In genomic region chr12:57546438-57547365, GRCh38 we compare ENCODE assay signal across 8 cellular contexts. TPM values are rescaled to one million over a fixed set of nuclear protein-coding genes. Genes with fewer than 3 reads are reported as not detected.
A peak's percentile ranks its signal among the peaks of the same experiment; 100 is the strongest.
DNase-seq lines count a peak whose midpoint lies in the region; ATAC-seq, FAIRE-seq and TF ChIP-seq lines count a peak whose summit lies in the region.

TSS of gene DCTN2 (minus strand) at chr12:57547192. CDS start at chr12:57547063, 129 bp downstream.

- BruUV-seq in endothelial cell of umbilical vein (replicated peaks; lab: Mats Ljungman, UMichigan) = TSS peak; percentile 45

- intact Hi-C loops in endothelial cell of umbilical vein (cut with micrococcal nuclease) = loop anchor here (1.0 to 5.0 kb wide), 3 partner anchors 26 to 146 kb away; partner anchors contain the start of genes DDIT3, MARS1 and OS9

- H3K27ac ChIP-seq in OCI-LY3 (ENCODE audit: low read length) (peak within 1 kb of the TSS; percentile 18; the same call in 1 of the 2 replicates), endothelial cell of umbilical vein (ENCODE audit: insufficient read depth, low read depth, low read length) (peak within 1 kb of the TSS; percentile 77)

- DNase-seq in DMS 273 (lab: John Stamatoyannopoulos, UW; ENCODE audit: unreplicated experiment) (peak; percentile 97), HuH-7 (ENCODE audit: low spot score) (peak; percentile 98), endothelial cell of umbilical vein (ENCODE audit: low read depth, low spot score) (peak; percentile 96), middle frontal gyrus (ENCODE audit: extremely low spot score, low spot score) (peak; percentile 95)
- peak; percentile 91 for DNase-seq in activated CD8-positive, alpha-beta memory T cell treated with anti-CD3 and anti-CD28 coated beads, Interleukin-2, amount 50 U/mL, for 48 hours
- peak; percentile 84 to 90 for DNase-seq in stimulated activated CD8-positive, alpha-beta memory T cell treated with anti-CD3 and anti-CD28 coated beads, Interleukin-2, amount 100 ng/mL, for 48 hours (ENCODE audit: low read depth in 2 of 2)

- peak; percentile 100 for FAIRE-seq in endothelial cell of umbilical vein (lab: Jason Lieb, UNC)

- CTCF ChIA-PET in endothelial cell of umbilical vein (lab: Charles Lee) = interaction anchor here (0.8 to 2.2 kb wide), 7 partner anchors 9 to 88 kb away, joined by 3 to 12 read pairs (median 4); partner anchors contain the start of gene B4GALNT1

- H3K36me3 ChIP-seq in OCI-LY3 (replicated peaks; ENCODE audit: low read depth, low read length) (peaks cover under 1% of the 10 kb centered on the region), endothelial cell of umbilical vein (ENCODE audit: control insufficient read depth in 2 of 2, extremely low read depth in 1 of 2, insufficient read depth in 2 of 2, low read length in 2 of 2) (no peaks in the 10 kb centered on the region)

- no peaks in the 10 kb centered on the region for H3K9me1 ChIP-seq in endothelial cell of umbilical vein (replicated peaks; ENCODE audit: control insufficient read depth, extremely low read depth, insufficient read depth, low read length)

- peak within 1 kb of the TSS; percentile 94 for H3K9ac ChIP-seq in OCI-LY3 (ENCODE audit: low read length)
- H3K9ac ChIP-seq in endothelial cell of umbilical vein (replicated peaks; ENCODE audit: extremely low read depth, insufficient read depth, low read length) = peak within 1 kb of the TSS; percentile 96

- H3K4me2 ChIP-seq in OCI-LY3 (ENCODE audit: low read length) = peak within 1 kb of the TSS; percentile 97
- peak within 1 kb of the TSS; percentile 80 for H3K4me2 ChIP-seq in endothelial cell of umbilical vein (ENCODE audit: insufficient read depth, low read length)

- POLR2A ChIA-PET in endothelial cell of umbilical vein (lab: Charles Lee) = interaction anchor here (1.0 kb wide), 1 partner anchor 23 kb away, joined by 8 read pairs; no protein-coding TSS in a partner anchor

- no peaks in the 10 kb centered on the region for H3K9me3 ChIP-seq in OCI-LY3 (ENCODE audit: insufficient read depth, low read length)
- H3K9me3 ChIP-seq in endothelial cell of umbilical vein (replicated peaks; ENCODE audit: control insufficient read depth, insufficient read depth, low read length) = no peaks in the 10 kb centered on the region

- H3K4me3 ChIP-seq in OCI-LY3 (ENCODE audit: low read length) (peak within 1 kb of the TSS; percentile 95), endothelial cell of umbilical vein (replicated peaks in 1 of 3; ENCODE audit: insufficient read depth in 1 of 3, low read depth in 1 of 3, low read length in 3 of 3) (peak within 1 kb of the TSS; percentile 80 to 94 (median 82))

- dilution Hi-C loops in endothelial cell of umbilical vein (cut with MboI; ENCODE audit: extremely low pct_ligation_motif_present, low sequenced_read_pairs) = no loop called here

- H3K27me3 ChIP-seq in OCI-LY3 (ENCODE audit: low read depth, low read length) (no peaks in the 10 kb centered on the region), endothelial cell of umbilical vein (ENCODE audit: control insufficient read depth in 2 of 2, insufficient read depth in 2 of 2, low read length in 2 of 2) (peaks cover 27 to 37% of the 10 kb centered on the region in 2 experiments)

- H4K20me1 ChIP-seq in OCI-LY3 (ENCODE audit: insufficient read depth, low read length) (no peaks in the 10 kb centered on the region), endothelial cell of umbilical vein (replicated peaks; ENCODE audit: control insufficient read depth, extremely low read depth, insufficient read depth, low read length) (no peaks in the 10 kb centered on the region)

- peak; percentile 99 for ATAC-seq in GM21515 (IDR thresholded peaks at IDR 0.05; ENCODE audit: unreplicated experiment)

- H3K4me1 ChIP-seq in OCI-LY3 (ENCODE audit: low read length) (peaks cover 17% of the 10 kb centered on the region), endothelial cell of umbilical vein (ENCODE audit: control insufficient read depth, extremely low read depth, insufficient read depth, low read length) (peaks cover 18% of the 10 kb centered on the region)

- no peak; the same call in 1 of the 2 replicates for TF ChIP-seq CTCF in OCI-LY3 (IDR thresholded peaks at IDR 0.05; ENCODE audit: low read depth, low read length)
- no peak for TF ChIP-seq CTCF in endothelial cell of umbilical vein (IDR thresholded peaks at IDR 0.05; ENCODE audit: extremely low read depth in 1 of 2, insufficient read depth in 1 of 2, low read depth in 1 of 2, low read length in 2 of 2)

- peak within 1 kb of the TSS; percentile 98 for H2AFZ ChIP-seq in OCI-LY3 (ENCODE audit: low read depth, low read length)
- peak within 1 kb of the TSS; percentile 49 for H2AFZ ChIP-seq in endothelial cell of umbilical vein (ENCODE audit: low read depth, low read length)

- H3K79me2 ChIP-seq in OCI-LY3 (ENCODE audit: low read length) = peaks cover 17% of the 10 kb centered on the region
- H3K79me2 ChIP-seq in endothelial cell of umbilical vein (ENCODE audit: control insufficient read depth, insufficient read depth, low read length) = peaks cover 25% of the 10 kb centered on the region

- TF ChIP-seq POLR2A in endothelial cell of umbilical vein (IDR thresholded peaks at IDR 0.05; ENCODE audit: low read depth, low read length) = no peak

TF ChIP-seq in endothelial cell of umbilical vein, 7 proteins besides CTCF, POLR2A, EP300 and RAD21:
- no peak for TF ChIP-seq MYC (IDR thresholded peaks at IDR 0.05; ENCODE audit: low read depth, low read length)
- peak; percentile 67 for TF ChIP-seq POLR2AphosphoS5 (IDR thresholded peaks at IDR 0.05; ENCODE audit: insufficient read depth, low read depth, low read length)
- no peak for TF ChIP-seq GATA2 (IDR thresholded peaks at IDR 0.05; ENCODE audit: insufficient read depth, insufficient read length, low read depth, low read length)
- no peak for TF ChIP-seq MAX (IDR thresholded peaks at IDR 0.05; ENCODE audit: insufficient read depth, insufficient read length)
- TF ChIP-seq FOS (IDR thresholded peaks at IDR 0.05; ENCODE audit: borderline replicate concordance, insufficient read depth, low read length) = no peak
- TF ChIP-seq JUN (IDR thresholded peaks at IDR 0.05; ENCODE audit: borderline replicate concordance, insufficient read depth, insufficient read length, low read depth) = peak; percentile 53
- TF ChIP-seq EZH2 (IDR thresholded peaks at IDR 0.05; ENCODE audit: borderline replicate concordance, low read depth, low read length, severe bottlenecking) = no peak

RNA-seq across cellular contexts. Expression of gene DCTN2, which starts in this region (rescaled TPM):
- total RNA-seq in endothelial cell of umbilical vein = 157 and 161 TPM in 2 replicates
- 146 and 234 TPM in 2 replicates for polyA plus RNA-seq in endothelial cell of umbilical vein
- polyA plus RNA-seq in endothelial cell of umbilical vein (2011; cell fraction: cytosol; rRNA removed) = 153 and 162 TPM in 2 replicates
- 181 and 198 TPM in 2 replicates for polyA plus RNA-seq in endothelial cell of umbilical vein (2011; cell fraction: nucleus; rRNA removed)
- polyA plus RNA-seq in endothelial cell of umbilical vein (2012) = 148 and 160 TPM in 2 replicates
- polyA minus RNA-seq in endothelial cell of umbilical vein = 158 and 160 TPM in 2 replicates
- polyA minus RNA-seq in endothelial cell of umbilical vein (2011; cell fraction: cytosol; rRNA and poly(A)+ RNA removed) = 91.9 TPM
- polyA minus RNA-seq in endothelial cell of umbilical vein (2011; cell fraction: nucleus; rRNA and poly(A)+ RNA removed) = 62.7 and 86.8 TPM in 2 replicates

Comparison
In these comparisons a context has a peak if more than half of its experiments do, and no peak if none do; other contexts are left out.
1. Peak in every context shown above with its lines: DNase-seq, ATAC-seq, H3K4me3 ChIP-seq and H3K27ac ChIP-seq.